In the genomic region with DNA sequence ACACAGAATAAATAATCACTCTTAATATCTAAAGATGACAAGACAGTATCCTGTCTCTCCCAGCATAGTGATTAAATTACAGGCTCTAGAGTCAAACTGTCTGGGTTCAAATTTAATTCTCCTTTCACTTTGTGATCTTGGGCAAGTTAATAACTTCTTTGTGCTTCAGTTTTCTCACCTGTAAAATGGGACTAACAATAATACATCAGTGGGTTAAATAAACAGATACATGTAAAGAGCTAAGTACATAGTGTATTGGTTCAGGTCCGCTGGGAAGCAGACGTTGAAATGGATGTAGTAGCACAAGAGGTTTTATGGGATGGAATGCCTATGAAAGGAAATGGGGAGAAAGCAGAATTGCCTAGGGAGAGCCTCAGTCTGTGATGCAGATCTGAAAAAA, we compare ENCODE assay signal across 7 cellular contexts.
"Had no signal": no experiment of that assay in that cellular context is flagged by ENCODE, and none has a peak within 500 bp of the region (broad histone marks: within the 10 kb centered on the region; RNA-seq: fewer than 3 reads in every experiment).

No MANE protein-coding gene starts in this region.

- DNase-seq: GOT3, H9, HCEC 1CT, Kasumi-1, KG1 had no signal

- FAIRE-seq: H54, HTR-8/SVneo had no signal
